7 cellular contexts compared by ENCODE assay signal in genomic region chr11:59053387-59053786, GRCh38. TPM values are rescaled to one million over a fixed set of nuclear protein-coding genes. Genes with fewer than 3 reads are reported as not detected.
A peak's percentile ranks its signal among the peaks of the same experiment; 100 is the strongest.
DNase-seq lines count a peak whose midpoint lies in the region; ATAC-seq and TF ChIP-seq lines count a peak whose summit lies in the region.

No MANE protein-coding gene starts in this region.

- no peaks in the 10 kb centered on the region for H3K36me3 Mint-ChIP-seq in activated T-cell treated with anti-CD3 and anti-CD28 coated beads, Interleukin-2, amount 50 U/mL, for 4 hours (ENCODE audit: insufficient read depth)

- H3K79me2 ChIP-seq in OCI-LY7 (ENCODE audit: insufficient read depth, low read depth, low read length), result no peaks in the 10 kb centered on the region

- H3K36me3 ChIP-seq in OCI-LY7 (ENCODE audit: insufficient read depth, low read length) (no peaks in the 10 kb centered on the region), upper lobe of right lung (no peaks in the 10 kb centered on the region)

- CTCF ChIA-PET in OCI-LY7 (lab: Charles Lee; ENCODE audit: unreplicated experiment), result no interaction called here

- DNase-seq in HCEC 1CT, result peak; percentile 23
- DNase-seq in OCI-LY7 (ENCODE audit: low spot score), result peak; percentile 76
- peak; percentile 77 for DNase-seq in activated T-cell treated with anti-CD3 and anti-CD28 coated beads, Interleukin-2, amount 50 U/mL, for 4 hours
- no peak for DNase-seq in foreskin keratinocyte
- DNase-seq in posterior cingulate gyrus, result peak in 9 of 10 donors; percentile 46 to 94 (median 75)
- DNase-seq in upper lobe of right lung, result peak; percentile 81

- no TSS peak for BruUV-seq in OCI-LY7 (replicated peaks; lab: Mats Ljungman, UMichigan)

- peak; percentile 51 to 62 for ATAC-seq in activated T-cell treated with anti-CD3 and anti-CD28 coated beads, Interleukin-2, amount 50 U/mL, for 4 hours
- ATAC-seq in foreskin keratinocyte (peak; percentile 59), upper lobe of right lung (peak; percentile 78)

- H3K4me1 Mint-ChIP-seq in activated T-cell treated with anti-CD3 and anti-CD28 coated beads, Interleukin-2, amount 50 U/mL, for 4 hours (ENCODE audit: low read depth), result peaks cover 8% of the 10 kb centered on the region

- intact Hi-C loops in OCI-LY7 (cut with micrococcal nuclease; ENCODE audit: unreplicated experiment), result loop anchor here (1.0 to 10.0 kb wide), 3 partner anchors 49 to 129 kb away; no protein-coding TSS in a partner anchor
- intact Hi-C loops in posterior cingulate gyrus (cut with DNase I), result loop anchor here (2.0 to 5.0 kb wide), 2 partner anchors 84 to 105 kb away; no protein-coding TSS in a partner anchor
- intact Hi-C loops in upper lobe of right lung (cut with DNase I), result no loop called here

- POLR2A ChIA-PET in OCI-LY7 (lab: Charles Lee), result interaction anchor here (0.7 to 2.1 kb wide), 3 partner anchors 24 to 759 kb away, joined by 3 to 6 read pairs (median 4); no protein-coding TSS in a partner anchor

- TF ChIP-seq CTCF in GM12872 (IDR thresholded peaks at IDR 0.05; ENCODE audit: insufficient read depth, low read depth, low read length), result peak; percentile 77
- TF ChIP-seq CTCF in OCI-LY7 (conservative IDR thresholded peaks at IDR 0.05; ENCODE audit: low read length), result peak; percentile 89
- TF ChIP-seq CTCF in foreskin keratinocyte (conservative IDR thresholded peaks at IDR 0.05), result peak; percentile 62
- TF ChIP-seq CTCF in upper lobe of right lung (IDR thresholded peaks at IDR 0.05), result peak; percentile 83

- no peaks in the 10 kb centered on the region for H4K20me1 ChIP-seq in OCI-LY7 (ENCODE audit: insufficient read depth, low read length)

- H3K4me3 ChIP-seq in OCI-LY7 (ENCODE audit: low read depth, low read length, poor library complexity, severe bottlenecking) (no peak overlapping the region), upper lobe of right lung (no peak overlapping the region)

- H3K27ac ChIP-seq in OCI-LY7 (ENCODE audit: low read depth, low read length, poor library complexity, severe bottlenecking) (no peak overlapping the region), foreskin keratinocyte (no peak overlapping the region), upper lobe of right lung (no peak overlapping the region)

- peaks cover 4% of the 10 kb centered on the region for H3K27me3 ChIP-seq in foreskin keratinocyte
- H3K27me3 ChIP-seq in upper lobe of right lung, result peaks cover 4% of the 10 kb centered on the region

- no peak overlapping the region for H3K4me2 ChIP-seq in OCI-LY7 (ENCODE audit: low read length)

- H3K9me2 ChIP-seq in OCI-LY7 (ENCODE audit: insufficient read depth, low read length), result no peaks in the 10 kb centered on the region

- H3K9me3 Mint-ChIP-seq in activated T-cell treated with anti-CD3 and anti-CD28 coated beads, Interleukin-2, amount 50 U/mL, for 4 hours, result no peaks in the 10 kb centered on the region

- H3K4me1 ChIP-seq in OCI-LY7 (ENCODE audit: insufficient read depth, low read length, poor library complexity, severe bottlenecking) (peaks cover 49% of the 10 kb centered on the region), foreskin keratinocyte (no peaks in the 10 kb centered on the region), upper lobe of right lung (no peaks in the 10 kb centered on the region)

- H2AFZ ChIP-seq in OCI-LY7 (ENCODE audit: low read length), result no peak overlapping the region

- H3K27me3 Mint-ChIP-seq in activated T-cell treated with anti-CD3 and anti-CD28 coated beads, Interleukin-2, amount 50 U/mL, for 4 hours (ENCODE audit: low read depth), result peaks cover 25% of the 10 kb centered on the region

- H3K4me3 Mint-ChIP-seq in activated T-cell treated with anti-CD3 and anti-CD28 coated beads, Interleukin-2, amount 50 U/mL, for 4 hours, result no peak overlapping the region

- no peaks in the 10 kb centered on the region for H3K9me3 ChIP-seq in OCI-LY7 (ENCODE audit: low read length)
- H3K9me3 ChIP-seq in upper lobe of right lung, result no peaks in the 10 kb centered on the region

RNA-seq across cellular contexts. Expression of gene GLYATL1B, which starts 32.7 kb away (rescaled TPM):
- total RNA-seq in OCI-LY7 (2014; rRNA removed; shearing (Covaris generic)), result 0.59 TPM in 1 of 2 replicates, not detected in the other
- total RNA-seq in OCI-LY7 (2022) (not detected in 2 replicates), foreskin keratinocyte (not detected in 2 replicates), upper lobe of right lung (not detected)
- not detected for total RNA-seq in activated T-cell treated with anti-CD3 and anti-CD28 coated beads, Interleukin-2, amount 50 U/mL, for 4 hours
- not detected in 2 replicates for polyA plus RNA-seq in foreskin keratinocyte

RNA-seq across cellular contexts. Expression of gene FAM111B, which starts 53.6 kb away (rescaled TPM):
- total RNA-seq in OCI-LY7 (2014; rRNA removed; shearing (Covaris generic)), result 30.3 and 37.6 TPM in 2 replicates
- total RNA-seq in OCI-LY7 (2022), result 38.1 and 39.8 TPM in 2 replicates
- 1 to 10 TPM; 6.4 to 9.9 (median 9.5) TPM for total RNA-seq in activated T-cell treated with anti-CD3 and anti-CD28 coated beads, Interleukin-2, amount 50 U/mL, for 4 hours
- total RNA-seq in foreskin keratinocyte, result 24.6 and 24.8 TPM in 2 replicates
- 7.6 and 9.8 TPM in 2 replicates for polyA plus RNA-seq in foreskin keratinocyte
- total RNA-seq in upper lobe of right lung, result 0.87 TPM

Comparison
In these comparisons a context has a peak if more than half of its experiments do, and no peak if none do; other contexts are left out.
1. DNase-seq: peak in HCEC 1CT (single experiment), OCI-LY7 (single experiment), activated T-cell treated with anti-CD3 and anti-CD28 coated beads, Interleukin-2, amount 50 U/mL, for 4 hours (single experiment), posterior cingulate gyrus (9 of 10) and upper lobe of right lung (single experiment); none in foreskin keratinocyte (0 of 2).
2. Peak in every context shown above with its lines, with median percentiles within 50 percentile points of each other: CTCF ChIP-seq and ATAC-seq.